ENCODE assay signal across 1 cellular context in genomic region chr6:15205321-15205720, GRCh38.
TF ChIP-seq lines count a peak whose summit lies in the region.

No MANE protein-coding gene starts in this region.

TF ChIP-seq in WTC11, 78 proteins besides CTCF, POLR2A, EP300 and RAD21 (continued from another document):
- TF ChIP-seq TEAD1 (CRISPR knock-in tag; IDR thresholded peaks at IDR 0.05) (no peak), ZBTB43 (CRISPR knock-in tag; IDR thresholded peaks at IDR 0.05) (no peak)
